27 cellular contexts compared by ENCODE assay signal in the genomic region with DNA sequence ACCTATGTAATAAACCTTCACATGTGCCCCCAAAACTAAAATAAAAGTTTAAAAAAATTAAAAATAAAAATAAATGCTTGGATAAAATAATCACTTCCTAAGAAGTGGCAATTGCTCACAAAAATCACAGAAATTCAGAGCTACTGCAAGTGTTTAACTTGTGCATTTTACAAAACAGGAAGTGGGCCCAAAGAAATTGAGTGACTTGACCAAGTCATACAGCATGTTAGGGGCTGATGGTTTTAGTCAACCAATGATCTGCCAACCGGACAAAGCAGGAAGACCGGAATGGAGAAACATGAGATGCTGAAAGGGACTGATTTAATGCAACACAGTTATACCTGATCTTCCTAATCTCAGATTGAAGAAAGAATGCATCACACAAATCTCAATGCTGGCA.
DNase-seq lines count a peak whose midpoint lies in the region; ATAC-seq, FAIRE-seq and TF ChIP-seq lines count a peak whose summit lies in the region.
"Had no signal": no experiment of that assay in that cellular context is flagged by ENCODE, and none has a peak within 500 bp of the region (broad histone marks: within the 10 kb centered on the region; RNA-seq: fewer than 3 reads in every experiment).

No MANE protein-coding gene starts in this region.

- no peak for TF ChIP-seq CTCF in IMR-90 (conservative IDR thresholded peaks at IDR 0.05; ENCODE audit: low read depth, low read length)
- no peak for TF ChIP-seq CTCF in K562 (IDR thresholded peaks at IDR 0.05 in 2 of 3, conservative IDR thresholded peaks at IDR 0.05 in 1 of 3; ENCODE audit: insufficient read depth in 2 of 3, low read depth in 1 of 3, low read length in 3 of 3)
- TF ChIP-seq CTCF in mesothelial cell of epicardium (IDR thresholded peaks at IDR 0.05; ENCODE audit: unreplicated experiment) = no peak
- TF ChIP-seq CTCF in suprapubic skin (IDR thresholded peaks at IDR 0.05) = no peak

- peaks cover 47% of the 10 kb centered on the region for H3K36me3 ChIP-seq in ACC112 (ENCODE audit: insufficient read depth, low read length)
- peaks cover 38% of the 10 kb centered on the region for H3K36me3 ChIP-seq in IMR-90 (ENCODE audit: control insufficient read depth, insufficient read depth, low read length)
- no peaks in the 10 kb centered on the region for H3K36me3 ChIP-seq in K562 (ENCODE audit: control insufficient read depth, insufficient read depth, low read length)
- H3K36me3 ChIP-seq in suprapubic skin = peaks cover 17% of the 10 kb centered on the region

- peak overlapping the region; percentile 89 for H2BK120ac ChIP-seq in IMR-90 (ENCODE audit: low read depth, low read length)

- H2BK5ac ChIP-seq in IMR-90 (ENCODE audit: low read depth, low read length, poor library complexity, severe bottlenecking) = peak overlapping the region; percentile 63

- H3K23ac ChIP-seq in IMR-90 (ENCODE audit: low read depth, low read length) = peak overlapping the region; percentile 73; the same call in 1 of the 2 replicates

- H3K14ac ChIP-seq in IMR-90 (replicated peaks; ENCODE audit: low read depth, low read length) = peak overlapping the region; percentile 79

- peak overlapping the region; percentile 81 for H3K4ac ChIP-seq in IMR-90 (ENCODE audit: low read depth, low read length)

- H3K27ac Mint-ChIP-seq in mesothelial cell of epicardium = peak overlapping the region; percentile 96
- H3K27ac Mint-ChIP-seq: activated CD8-positive, alpha-beta T cell treated with anti-CD3 and anti-CD28 coated beads, Interleukin-2, amount 10 ng/mL, durations not matched to agents 7 days and 5 days; B cell; dendritic cell treated with granulocyte-macrophage colony-stimulating factor and Interleukin-4, amounts not matched to agents 40 ng/mL and 50 ng/mL, for 4 days; nephron progenitor cell; stimulated activated memory B cell treated with anti-CD40 and anti-IgM and Interleukin-4, amounts not matched to agents 10 μg/mL and 1 μg/mL and 100 μg/mL, for 72 hours had no signal

- H2BK20ac ChIP-seq in IMR-90 (ENCODE audit: low read depth, low read length) = peak overlapping the region; percentile 90

- DNase-seq in IMR-90 (no peak), K562 (ENCODE audit: extremely low read depth in 1 of 4, low spot score in 3 of 4) (no peak), mesothelial cell of epicardium (ENCODE audit: low spot score in 2 of 2, unreplicated experiment in 2 of 2) (no peak), SW 1271 (lab: John Stamatoyannopoulos, UW) (no peak), suprapubic skin (ENCODE audit: low spot score in 2 of 2) (no peak), substantia nigra (lab: John Stamatoyannopoulos, UW) (no peak)
- DNase-seq: activated CD4-positive, CD25-positive, alpha-beta regulatory T cell treated with anti-CD3 and anti-CD28 coated beads, Interleukin-2, amount 50 U/mL, for 72 hours; activated CD8-positive, alpha-beta T cell treated with anti-CD3 and anti-CD28 coated beads, Interleukin-2, amount 10 ng/mL, durations not matched to agents 7 days and 5 days; adrenal gland; DMS79 treated with DMSO at 0.1 percent for 48 hours; glutamatergic neuron; left cardiac atrium; midbrain; NCI-H1436; NCI-H2171; NCI-H526; nephron progenitor cell; psoas muscle; RPMI8226; testis had no signal

- H3K27me3 ChIP-seq in ACC112 (ENCODE audit: insufficient read depth, low read length) (no peaks in the 10 kb centered on the region), IMR-90 (ENCODE audit: control insufficient read depth, insufficient read depth, low read length) (no peaks in the 10 kb centered on the region), K562 (ENCODE audit: control insufficient read depth in 2 of 2, insufficient read depth in 2 of 2, low read length in 2 of 2) (peaks cover 27 to 36% of the 10 kb centered on the region in 2 experiments), suprapubic skin (no peaks in the 10 kb centered on the region)
- H3K27me3 ChIP-seq: adrenal gland, testis had no signal

- H3K9me3 Mint-ChIP-seq in mesothelial cell of epicardium = peaks cover 3% of the 10 kb centered on the region
- H3K9me3 Mint-ChIP-seq: dendritic cell treated with granulocyte-macrophage colony-stimulating factor and Interleukin-4, amounts not matched to agents 40 ng/mL and 50 ng/mL, for 4 days; nephron progenitor cell; stimulated activated memory B cell treated with anti-CD40 and anti-IgM and Interleukin-4, amounts not matched to agents 10 μg/mL and 1 μg/mL and 100 μg/mL, for 72 hours had no signal

- H3K4me3 Mint-ChIP-seq in mesothelial cell of epicardium = no peak overlapping the region
- H3K4me3 Mint-ChIP-seq: activated CD8-positive, alpha-beta T cell treated with anti-CD3 and anti-CD28 coated beads, Interleukin-2, amount 10 ng/mL, durations not matched to agents 7 days and 5 days; B cell; dendritic cell treated with granulocyte-macrophage colony-stimulating factor and Interleukin-4, amounts not matched to agents 40 ng/mL and 50 ng/mL, for 4 days; nephron progenitor cell; stimulated activated memory B cell treated with anti-CD40 and anti-IgM and Interleukin-4, amounts not matched to agents 10 μg/mL and 1 μg/mL and 100 μg/mL, for 72 hours had no signal

- H3K27ac ChIP-seq in ACC112 (ENCODE audit: low read depth, low read length) (0 out of 2 replicates have a peak overlapping the region, but pooled peaks have one; percentile 2), IMR-90 (ENCODE audit: insufficient read depth, low read length) (peak overlapping the region; percentile 76; the same call in 1 of the 2 replicates), K562 (ENCODE audit: extremely low read depth, low read depth, low read length) (no peak overlapping the region), suprapubic skin (no peak overlapping the region), substantia nigra (ENCODE audit: low read depth, low read length, poor library complexity, severe bottlenecking) (no peak overlapping the region)
- H3K27ac ChIP-seq: adrenal gland, psoas muscle, testis had no signal

- H3K27me3 Mint-ChIP-seq in mesothelial cell of epicardium (ENCODE audit: low read depth) = no peaks in the 10 kb centered on the region
- H3K27me3 Mint-ChIP-seq: dendritic cell treated with granulocyte-macrophage colony-stimulating factor and Interleukin-4, amounts not matched to agents 40 ng/mL and 50 ng/mL, for 4 days; stimulated activated memory B cell treated with anti-CD40 and anti-IgM and Interleukin-4, amounts not matched to agents 10 μg/mL and 1 μg/mL and 100 μg/mL, for 72 hours had no signal

- peak overlapping the region; percentile 35; the same call in 2 of the 3 replicates for H2BK15ac ChIP-seq in IMR-90 (ENCODE audit: low read depth, low read length)

- no peak overlapping the region for H3K4me3 ChIP-seq in ACC112 (ENCODE audit: low read depth, low read length)
- no peak overlapping the region for H3K4me3 ChIP-seq in IMR-90 (ENCODE audit: insufficient read depth, low read depth, low read length)
- H3K4me3 ChIP-seq in K562 = no peak overlapping the region
- no peak overlapping the region for H3K4me3 ChIP-seq in suprapubic skin
- H3K4me3 ChIP-seq: adrenal gland, psoas muscle, testis had no signal

- TF ChIP-seq POLR2A in IMR-90 (IDR thresholded peaks at IDR 0.05; ENCODE audit: low read depth, low read length) = no peak
- no peak for TF ChIP-seq POLR2A in K562 (conservative IDR thresholded peaks at IDR 0.05)
- no peak for TF ChIP-seq POLR2A in suprapubic skin (IDR thresholded peaks at IDR 0.05)

- H3K56ac ChIP-seq in IMR-90 (ENCODE audit: extremely low read depth, insufficient read depth, low read length) = peak overlapping the region; percentile 63; the same call in 1 of the 2 replicates

- peak overlapping the region; percentile 87 for H2AK5ac ChIP-seq in IMR-90 (ENCODE audit: low read depth, low read length)

- TF ChIP-seq RAD21 in IMR-90 (IDR thresholded peaks at IDR 0.05; ENCODE audit: low read length) (no peak), K562 (CRISPR knock-in tag; conservative IDR thresholded peaks at IDR 0.05 in 1 of 2, IDR thresholded peaks at IDR 0.05 in 1 of 2) (no peak)

- POLR2A ChIA-PET in IMR-90 (lab: Charles Lee; ENCODE audit: unreplicated experiment) (no interaction called here), K562 (lab: Yijun Ruan, JAX) (no interaction called here)

- H3K9ac ChIP-seq in IMR-90 (ENCODE audit: low read depth, low read length) (no peak overlapping the region), K562 (ENCODE audit: insufficient read depth in 1 of 2, low read depth in 2 of 2, low read length in 2 of 2) (no peak overlapping the region)

- CTCF ChIA-PET in IMR-90 (lab: Yijun Ruan, JAX) (no interaction called here), K562 (lab: Yijun Ruan, JAX; ENCODE audit: low intra/inter-chr PET ratio) (no interaction called here)

- H3K9me3 ChIP-seq in IMR-90 (ENCODE audit: control insufficient read depth, insufficient read depth, low read length) (no peaks in the 10 kb centered on the region), K562 (replicated peaks; ENCODE audit: control insufficient read depth, insufficient read depth, low read depth, low read length) (no peaks in the 10 kb centered on the region), suprapubic skin (no peaks in the 10 kb centered on the region)
- H3K9me3 ChIP-seq: adrenal gland, psoas muscle, testis had no signal

- H3K4me1 Mint-ChIP-seq in mesothelial cell of epicardium = peaks cover 78% of the 10 kb centered on the region
- H3K4me1 Mint-ChIP-seq: B cell; stimulated activated memory B cell treated with anti-CD40 and anti-IgM and Interleukin-4, amounts not matched to agents 10 μg/mL and 1 μg/mL and 100 μg/mL, for 72 hours had no signal

- FAIRE-seq in K562 (lab: Jason Lieb, UNC) = no peak
- FAIRE-seq: A204.1, GM19239 had no signal

- no peaks in the 10 kb centered on the region for H4K20me1 ChIP-seq in IMR-90 (ENCODE audit: insufficient read depth, low read length)
- no peaks in the 10 kb centered on the region for H4K20me1 ChIP-seq in K562 (replicated peaks; ENCODE audit: control insufficient read depth, insufficient read depth, low read length)

- no peak; the same call in 1 of the 2 replicates for ATAC-seq in IMR-90 (ENCODE audit: low read depth)
- ATAC-seq in K562 = no peak
- no peak for ATAC-seq in HG02798 (IDR thresholded peaks at IDR 0.05; ENCODE audit: poor library complexity, unreplicated experiment)
- ATAC-seq: activated CD8-positive, alpha-beta T cell treated with anti-CD3 and anti-CD28 coated beads, Interleukin-2, amount 10 ng/mL, durations not matched to agents 7 days and 5 days; left cardiac atrium; psoas muscle; stimulated activated memory B cell treated with anti-CD40 and anti-IgM and Interleukin-4, amounts not matched to agents 10 μg/mL and 1 μg/mL and 100 μg/mL, for 72 hours had no signal

- H3K79me2 ChIP-seq in ACC112 (ENCODE audit: control insufficient read depth, insufficient read depth, low read length, unreplicated experiment) (peaks cover 2% of the 10 kb centered on the region), K562 (ENCODE audit: control insufficient read depth, insufficient read depth, low read length) (no peaks in the 10 kb centered on the region)

- no TSS peak for BruUV-seq in IMR-90 (replicated peaks; lab: Mats Ljungman, UMichigan)
- no TSS peak for BruUV-seq in K562 (replicated peaks; lab: Mats Ljungman, UMichigan)

- dilution Hi-C loops in IMR-90 (cut with HindIII; ENCODE audit: low sequenced_read_pairs, unreplicated experiment) = no loop called here

- WGBS in IMR-90 (ENCODE audit: extremely low coverage in 2 of 2, insufficient read length in 1 of 2), 2 experiments = no CpG with 5 or more reads among the region's 2 CpGs
- 2% methylated on average over 2 of the region's 2 CpGs for WGBS in K562 (ENCODE audit: insufficient coverage, low coverage, missing lambda C conversion rate)
- WGBS in suprapubic skin = 67% methylated on average over 2 of the region's 2 CpGs

- H3K4me2 ChIP-seq in IMR-90 (ENCODE audit: low read depth, low read length) (no peak overlapping the region), K562 (ENCODE audit: insufficient read depth, low read length) (no peak overlapping the region)

- H4K5ac ChIP-seq in IMR-90 (ENCODE audit: low read depth, low read length) = peak overlapping the region; percentile 38

- TF ChIP-seq EP300 in K562 (IDR thresholded peaks at IDR 0.05; ENCODE audit: low read length) = no peak
- no peak for TF ChIP-seq EP300 in suprapubic skin (IDR thresholded peaks at IDR 0.05)

- H3K4me1 ChIP-seq in ACC112 (ENCODE audit: control insufficient read depth, insufficient read depth, low read length, unreplicated experiment) = peaks cover 16% of the 10 kb centered on the region
- peaks cover 13% of the 10 kb centered on the region for H3K4me1 ChIP-seq in IMR-90 (ENCODE audit: control insufficient read depth, insufficient read depth, low read length)
- no peaks in the 10 kb centered on the region for H3K4me1 ChIP-seq in K562 (replicated peaks in 1 of 2; ENCODE audit: control insufficient read depth in 2 of 2, insufficient read depth in 2 of 2, low read length in 2 of 2)
- no peaks in the 10 kb centered on the region for H3K4me1 ChIP-seq in suprapubic skin
- H3K4me1 ChIP-seq: adrenal gland, psoas muscle had no signal

- peaks cover 11% of the 10 kb centered on the region for H3K36me3 Mint-ChIP-seq in mesothelial cell of epicardium
- H3K36me3 Mint-ChIP-seq: stimulated activated memory B cell treated with anti-CD40 and anti-IgM and Interleukin-4, amounts not matched to agents 10 μg/mL and 1 μg/mL and 100 μg/mL, for 72 hours had no signal

- H4K8ac ChIP-seq in IMR-90 (ENCODE audit: low read depth in 2 of 2, low read length in 2 of 2) = peak overlapping the region in 1 of 2 experiments; percentile 63; a peak in 2 of 4 replicates

- H4K91ac ChIP-seq in IMR-90 (ENCODE audit: insufficient read depth, low read depth, low read length) = peak overlapping the region; percentile 70

- in situ Hi-C loops in IMR-90 (cut with MboI; ENCODE audit: low sequenced_read_pairs) (no loop called here), K562 (cut with MboI) (no loop called here)

- intact Hi-C loops in IMR-90 (cut with micrococcal nuclease) = loop anchor here (5.0 kb wide), 1 partner anchor 175 kb away; a partner anchor contains a TSS
- intact Hi-C loops in K562 (cut with micrococcal nuclease) = no loop called here

- no peak overlapping the region for H2AK9ac ChIP-seq in IMR-90 (replicated peaks; ENCODE audit: low read depth, low read length, poor library complexity)

- H2AFZ ChIP-seq in ACC112 (ENCODE audit: low read length, unreplicated experiment) (no peak overlapping the region), IMR-90 (replicated peaks; ENCODE audit: low read length, poor library complexity) (no peak overlapping the region), K562 (ENCODE audit: low read depth, low read length) (no peak overlapping the region)

- peak overlapping the region; percentile 63 for H3K18ac ChIP-seq in IMR-90 (ENCODE audit: low read depth, low read length)

- H3K79me1 ChIP-seq in IMR-90 (ENCODE audit: low read depth in 1 of 2, low read length in 2 of 2) = peaks cover 28 to 43% of the 10 kb centered on the region in 2 experiments

- H3K9me1 ChIP-seq in IMR-90 (ENCODE audit: insufficient read depth, low read length) (peaks cover 11% of the 10 kb centered on the region), K562 (ENCODE audit: control insufficient read depth, insufficient read depth, low read length) (no peaks in the 10 kb centered on the region)

Comparison
In these comparisons a context has a peak if more than half of its experiments do, and no peak if none do; other contexts are left out.
1. H3K27ac ChIP-seq: peak in ACC112 (single experiment) and IMR-90 (single experiment); none in K562 (single experiment), suprapubic skin (single experiment) and substantia nigra (single experiment).